Comparison of ENCODE assay signal across 22 cellular contexts in the genomic region with DNA sequence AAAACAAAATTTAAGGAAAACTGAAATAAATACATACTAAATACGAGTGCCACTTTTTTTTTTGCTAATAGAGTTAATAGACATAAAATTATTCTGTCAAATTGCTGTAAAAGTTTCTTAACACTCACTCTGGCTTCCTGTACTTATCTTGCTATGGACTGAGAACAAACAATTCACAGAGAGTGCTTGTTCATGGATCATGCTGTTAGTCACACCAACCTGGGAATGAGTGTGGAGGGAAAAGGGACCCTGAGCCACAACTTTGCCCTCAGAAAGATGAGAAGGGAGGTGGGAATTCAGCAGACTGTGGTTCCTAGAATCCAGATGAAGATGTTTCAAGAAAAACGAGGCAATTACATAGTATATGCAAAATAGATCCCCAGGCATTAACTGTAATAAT.
"Had no signal": no experiment of that assay in that cellular context is flagged by ENCODE, and none has a peak within 500 bp of the region (broad histone marks: within the 10 kb centered on the region; RNA-seq: fewer than 3 reads in every experiment).

No MANE protein-coding gene starts in this region.

- DNase-seq: dermis blood vessel endothelial cell; effector memory CD4-positive, alpha-beta T cell; erythroblast; esophagus squamous epithelium; hypothalamus; immature natural killer cell; kidney; mesenchymal stem cell; naive thymus-derived CD8-positive, alpha-beta T cell; nephron progenitor cell; nucleus accumbens; posterior cingulate gyrus; psoas muscle; right cardiac atrium; sigmoid colon; stimulated activated CD4-positive, alpha-beta T cell treated with anti-CD3 and anti-CD28 coated beads, Interleukin-4, amount 100 ng/mL, for 4 hours; stimulated activated naive B cell treated with anti-CD40 and anti-IgM and Interleukin-4, amounts not matched to agents 10 μg/mL and 1 μg/mL and 100 μg/mL, for 72 hours; upper lobe of left lung had no signal

- H3K36me3 Mint-ChIP-seq: stimulated activated naive B cell treated with anti-CD40 and anti-IgM and Interleukin-4, amounts not matched to agents 10 μg/mL and 1 μg/mL and 100 μg/mL, for 72 hours had no signal

- H3K4me3 Mint-ChIP-seq: immature natural killer cell; naive thymus-derived CD8-positive, alpha-beta T cell; nephron progenitor cell; stimulated activated naive B cell treated with anti-CD40 and anti-IgM and Interleukin-4, amounts not matched to agents 10 μg/mL and 1 μg/mL and 100 μg/mL, for 72 hours; stimulated activated naive CD8-positive, alpha-beta T cell treated with anti-CD3 and anti-CD28 coated beads, Interleukin-15, Interleukin-2, amounts not matched to agents 100 ng/mL and 50 ng/mL, for 24 hours had no signal

- H3K4me1 Mint-ChIP-seq: immature natural killer cell; naive thymus-derived CD8-positive, alpha-beta T cell; stimulated activated naive B cell treated with anti-CD40 and anti-IgM and Interleukin-4, amounts not matched to agents 10 μg/mL and 1 μg/mL and 100 μg/mL, for 72 hours had no signal

- H3K4me3 ChIP-seq: coronary artery, esophagus squamous epithelium, psoas muscle, sigmoid colon, thoracic aorta, tibial nerve, upper lobe of left lung had no signal

- H3K27me3 Mint-ChIP-seq: naive thymus-derived CD8-positive, alpha-beta T cell; stimulated activated naive B cell treated with anti-CD40 and anti-IgM and Interleukin-4, amounts not matched to agents 10 μg/mL and 1 μg/mL and 100 μg/mL, for 72 hours; stimulated activated naive CD8-positive, alpha-beta T cell treated with anti-CD3 and anti-CD28 coated beads, Interleukin-15, Interleukin-2, amounts not matched to agents 100 ng/mL and 50 ng/mL, for 24 hours had no signal

- H3K27ac Mint-ChIP-seq: immature natural killer cell; naive thymus-derived CD8-positive, alpha-beta T cell; nephron progenitor cell; stimulated activated naive B cell treated with anti-CD40 and anti-IgM and Interleukin-4, amounts not matched to agents 10 μg/mL and 1 μg/mL and 100 μg/mL, for 72 hours; stimulated activated naive CD8-positive, alpha-beta T cell treated with anti-CD3 and anti-CD28 coated beads, Interleukin-15, Interleukin-2, amounts not matched to agents 100 ng/mL and 50 ng/mL, for 24 hours had no signal
